Comparison of ENCODE assay signal across 1 cellular context in the genomic region with DNA sequence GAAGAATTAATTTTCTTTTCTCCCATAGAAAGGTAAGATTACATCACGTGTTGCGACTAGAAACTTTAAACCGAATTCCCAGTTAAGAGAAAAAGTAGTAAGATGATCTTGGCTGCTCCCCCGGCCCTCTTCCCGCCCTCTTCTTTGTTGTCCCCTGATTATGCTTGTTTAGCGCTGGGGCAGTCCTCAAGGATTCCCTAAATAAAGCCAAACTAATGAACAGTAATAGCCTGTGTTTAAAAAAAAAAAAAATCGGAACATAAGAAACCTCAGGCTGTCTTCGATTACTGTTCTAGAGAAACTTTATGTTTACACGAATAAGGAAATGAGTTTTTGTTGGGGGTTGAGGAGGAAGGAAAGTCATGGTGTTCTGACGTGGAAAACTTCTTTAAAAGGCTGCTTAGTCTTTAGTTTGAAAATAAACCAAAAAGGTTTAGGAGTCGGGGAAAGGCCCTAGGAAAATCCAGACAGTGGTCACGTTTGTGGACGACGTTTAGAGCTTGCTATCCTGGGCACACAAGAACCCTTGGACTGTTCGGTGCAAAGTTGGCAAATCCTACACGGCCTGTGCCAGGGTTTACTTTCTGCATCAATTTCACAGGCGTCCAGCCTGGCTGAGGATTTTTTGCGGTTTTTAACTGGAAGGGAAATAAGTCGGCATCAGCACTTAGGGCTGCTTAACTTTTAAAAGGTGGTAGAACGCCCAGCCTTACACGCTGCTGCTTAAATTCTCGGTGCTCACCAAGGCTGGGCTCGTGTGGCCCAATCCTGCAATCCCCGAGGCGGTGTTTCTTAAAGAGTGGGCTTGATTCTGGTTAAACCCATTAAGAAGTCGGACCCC.
A peak's percentile ranks its signal among the peaks of the same experiment; 100 is the strongest.
TF ChIP-seq lines count a peak whose summit lies in the region.

No MANE protein-coding gene starts in this region.

TF ChIP-seq in HepG2, 621 proteins besides CTCF, POLR2A, EP300 and RAD21 (continues in another document):
- TF ChIP-seq MIXL1 (CRISPR knock-in tag; IDR thresholded peaks at IDR 0.05): no peak
- no peak for TF ChIP-seq STAG1 (CRISPR knock-in tag; IDR thresholded peaks at IDR 0.05)
- TF ChIP-seq YEATS4 (CRISPR knock-in tag; IDR thresholded peaks at IDR 0.05; ENCODE audit: borderline replicate concordance): peak; percentile 17; the same call in 1 of the 2 replicates
- TF ChIP-seq REPIN1 (CRISPR knock-in tag; IDR thresholded peaks at IDR 0.05; ENCODE audit: borderline replicate concordance, low read depth): no peak
- TF ChIP-seq, protein P1, sequence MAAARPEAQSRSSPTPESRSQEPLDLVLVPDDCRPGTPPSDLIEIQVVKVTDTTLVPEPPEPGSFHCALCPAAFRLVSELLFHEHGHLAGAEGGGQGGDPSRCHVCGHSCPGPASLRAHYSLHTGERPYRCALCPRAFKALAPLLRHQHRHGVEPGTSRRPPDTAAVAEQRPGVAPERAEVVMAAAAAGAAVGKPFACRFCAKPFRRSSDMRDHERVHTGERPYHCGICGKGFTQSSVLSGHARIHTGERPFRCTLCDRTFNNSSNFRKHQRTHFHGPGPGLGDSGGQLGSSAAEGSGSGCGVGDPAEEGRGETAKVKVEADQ (CRISPR knock-in tag; IDR thresholded peaks at IDR 0.05; ENCODE audit: borderline replicate concordance): 0 out of 2 replicates have a peak, but pooled peaks have one; percentile 2
- no peak for TF ChIP-seq TRIM24 (CRISPR knock-in tag; IDR thresholded peaks at IDR 0.05)
- TF ChIP-seq IRF2 (CRISPR knock-in tag; IDR thresholded peaks at IDR 0.05): 0 out of 2 replicates have a peak, but pooled peaks have one; percentile 16
- no peak for TF ChIP-seq DNMT1 (CRISPR knock-in tag; IDR thresholded peaks at IDR 0.05)
- no peak for TF ChIP-seq NFKB2 (CRISPR knock-in tag; IDR thresholded peaks at IDR 0.05; ENCODE audit: borderline replicate concordance)
- no peak for TF ChIP-seq GFI1 (CRISPR knock-in tag; IDR thresholded peaks at IDR 0.05; ENCODE audit: borderline replicate concordance)
- TF ChIP-seq ZNF788 (CRISPR knock-in tag; IDR thresholded peaks at IDR 0.05; ENCODE audit: borderline replicate concordance): no peak
- TF ChIP-seq CC2D1A (CRISPR knock-in tag; IDR thresholded peaks at IDR 0.05): no peak
- TF ChIP-seq KLF11 (CRISPR knock-in tag; IDR thresholded peaks at IDR 0.05): no peak
- TF ChIP-seq SRF (IDR thresholded peaks at IDR 0.05; ENCODE audit: low read depth, low read length): no peak
- TF ChIP-seq ZNF205 (CRISPR knock-in tag; IDR thresholded peaks at IDR 0.05): no peak
- no peak for TF ChIP-seq NR1H2 (CRISPR knock-in tag; IDR thresholded peaks at IDR 0.05; ENCODE audit: borderline replicate concordance, low read depth)
- TF ChIP-seq MXD4 (CRISPR knock-in tag; IDR thresholded peaks at IDR 0.05): no peak
- peak; percentile 28; the same call in 1 of the 2 replicates for TF ChIP-seq ZFY (CRISPR knock-in tag; IDR thresholded peaks at IDR 0.05)
- no peak for TF ChIP-seq JARID2 (CRISPR knock-in tag; IDR thresholded peaks at IDR 0.05; ENCODE audit: insufficient replicate concordance)
- TF ChIP-seq ELF3 (CRISPR knock-in tag; IDR thresholded peaks at IDR 0.05): no peak
- TF ChIP-seq NR2C2 (CRISPR knock-in tag; IDR thresholded peaks at IDR 0.05; ENCODE audit: borderline replicate concordance): no peak
- TF ChIP-seq, protein P2, sequence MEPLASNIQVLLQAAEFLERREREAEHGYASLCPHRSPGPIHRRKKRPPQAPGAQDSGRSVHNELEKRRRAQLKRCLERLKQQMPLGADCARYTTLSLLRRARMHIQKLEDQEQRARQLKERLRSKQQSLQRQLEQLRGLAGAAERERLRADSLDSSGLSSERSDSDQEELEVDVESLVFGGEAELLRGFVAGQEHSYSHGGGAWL (CRISPR knock-in tag; IDR thresholded peaks at IDR 0.05): no peak
- TF ChIP-seq PCBP1 (IDR thresholded peaks at IDR 0.05; ENCODE audit: borderline replicate concordance, low read depth, low read length): no peak
- TF ChIP-seq RAD51 (IDR thresholded peaks at IDR 0.05; ENCODE audit: borderline replicate concordance): no peak
- no peak for TF ChIP-seq USF2 (IDR thresholded peaks at IDR 0.05; ENCODE audit: low read depth, low read length)
- TF ChIP-seq USF2 (CRISPR knock-in tag; IDR thresholded peaks at IDR 0.05; ENCODE audit: borderline replicate concordance): no peak
- TF ChIP-seq PAWR (CRISPR knock-in tag; IDR thresholded peaks at IDR 0.05; ENCODE audit: borderline replicate concordance): no peak
- TF ChIP-seq, protein P3, sequence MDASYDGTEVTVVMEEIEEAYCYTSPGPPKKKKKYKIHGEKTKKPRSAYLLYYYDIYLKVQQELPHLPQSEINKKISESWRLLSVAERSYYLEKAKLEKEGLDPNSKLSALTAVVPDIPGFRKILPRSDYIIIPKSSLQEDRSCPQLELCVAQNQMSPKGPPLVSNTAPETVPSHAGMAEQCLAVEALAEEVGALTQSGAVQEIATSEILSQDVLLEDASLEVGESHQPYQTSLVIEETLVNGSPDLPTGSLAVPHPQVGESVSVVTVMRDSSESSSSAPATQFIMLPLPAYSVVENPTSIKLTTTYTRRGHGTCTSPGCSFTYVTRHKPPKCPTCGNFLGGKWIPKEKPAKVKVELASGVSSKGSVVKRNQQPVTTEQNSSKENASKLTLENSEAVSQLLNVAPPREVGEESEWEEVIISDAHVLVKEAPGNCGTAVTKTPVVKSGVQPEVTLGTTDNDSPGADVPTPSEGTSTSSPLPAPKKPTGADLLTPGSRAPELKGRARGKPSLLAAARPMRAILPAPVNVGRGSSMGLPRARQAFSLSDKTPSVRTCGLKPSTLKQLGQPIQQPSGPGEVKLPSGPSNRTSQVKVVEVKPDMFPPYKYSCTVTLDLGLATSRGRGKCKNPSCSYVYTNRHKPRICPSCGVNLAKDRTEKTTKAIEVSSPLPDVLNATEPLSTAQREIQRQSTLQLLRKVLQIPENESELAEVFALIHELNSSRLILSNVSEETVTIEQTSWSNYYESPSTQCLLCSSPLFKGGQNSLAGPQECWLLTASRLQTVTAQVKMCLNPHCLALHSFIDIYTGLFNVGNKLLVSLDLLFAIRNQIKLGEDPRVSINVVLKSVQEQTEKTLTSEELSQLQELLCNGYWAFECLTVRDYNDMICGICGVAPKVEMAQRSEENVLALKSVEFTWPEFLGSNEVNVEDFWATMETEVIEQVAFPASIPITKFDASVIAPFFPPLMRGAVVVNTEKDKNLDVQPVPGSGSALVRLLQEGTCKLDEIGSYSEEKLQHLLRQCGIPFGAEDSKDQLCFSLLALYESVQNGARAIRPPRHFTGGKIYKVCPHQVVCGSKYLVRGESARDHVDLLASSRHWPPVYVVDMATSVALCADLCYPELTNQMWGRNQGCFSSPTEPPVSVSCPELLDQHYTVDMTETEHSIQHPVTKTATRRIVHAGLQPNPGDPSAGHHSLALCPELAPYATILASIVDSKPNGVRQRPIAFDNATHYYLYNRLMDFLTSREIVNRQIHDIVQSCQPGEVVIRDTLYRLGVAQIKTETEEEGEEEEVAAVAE (CRISPR knock-in tag; IDR thresholded peaks at IDR 0.05; ENCODE audit: borderline replicate concordance): no peak
- no peak for TF ChIP-seq FOXP4 (CRISPR knock-in tag; IDR thresholded peaks at IDR 0.05)
- no peak for TF ChIP-seq ZNF296 (CRISPR knock-in tag; conservative IDR thresholded peaks at IDR 0.05)
- no peak for TF ChIP-seq ESRRA (CRISPR knock-in tag; IDR thresholded peaks at IDR 0.05; ENCODE audit: low read depth)
- TF ChIP-seq ZNF441 (CRISPR knock-in tag; IDR thresholded peaks at IDR 0.05; ENCODE audit: borderline replicate concordance): no peak
- no peak for TF ChIP-seq ZNF644 (CRISPR knock-in tag; IDR thresholded peaks at IDR 0.05; ENCODE audit: low read depth)
- TF ChIP-seq NFYB (CRISPR knock-in tag; IDR thresholded peaks at IDR 0.05): no peak
- TF ChIP-seq, protein P4, sequence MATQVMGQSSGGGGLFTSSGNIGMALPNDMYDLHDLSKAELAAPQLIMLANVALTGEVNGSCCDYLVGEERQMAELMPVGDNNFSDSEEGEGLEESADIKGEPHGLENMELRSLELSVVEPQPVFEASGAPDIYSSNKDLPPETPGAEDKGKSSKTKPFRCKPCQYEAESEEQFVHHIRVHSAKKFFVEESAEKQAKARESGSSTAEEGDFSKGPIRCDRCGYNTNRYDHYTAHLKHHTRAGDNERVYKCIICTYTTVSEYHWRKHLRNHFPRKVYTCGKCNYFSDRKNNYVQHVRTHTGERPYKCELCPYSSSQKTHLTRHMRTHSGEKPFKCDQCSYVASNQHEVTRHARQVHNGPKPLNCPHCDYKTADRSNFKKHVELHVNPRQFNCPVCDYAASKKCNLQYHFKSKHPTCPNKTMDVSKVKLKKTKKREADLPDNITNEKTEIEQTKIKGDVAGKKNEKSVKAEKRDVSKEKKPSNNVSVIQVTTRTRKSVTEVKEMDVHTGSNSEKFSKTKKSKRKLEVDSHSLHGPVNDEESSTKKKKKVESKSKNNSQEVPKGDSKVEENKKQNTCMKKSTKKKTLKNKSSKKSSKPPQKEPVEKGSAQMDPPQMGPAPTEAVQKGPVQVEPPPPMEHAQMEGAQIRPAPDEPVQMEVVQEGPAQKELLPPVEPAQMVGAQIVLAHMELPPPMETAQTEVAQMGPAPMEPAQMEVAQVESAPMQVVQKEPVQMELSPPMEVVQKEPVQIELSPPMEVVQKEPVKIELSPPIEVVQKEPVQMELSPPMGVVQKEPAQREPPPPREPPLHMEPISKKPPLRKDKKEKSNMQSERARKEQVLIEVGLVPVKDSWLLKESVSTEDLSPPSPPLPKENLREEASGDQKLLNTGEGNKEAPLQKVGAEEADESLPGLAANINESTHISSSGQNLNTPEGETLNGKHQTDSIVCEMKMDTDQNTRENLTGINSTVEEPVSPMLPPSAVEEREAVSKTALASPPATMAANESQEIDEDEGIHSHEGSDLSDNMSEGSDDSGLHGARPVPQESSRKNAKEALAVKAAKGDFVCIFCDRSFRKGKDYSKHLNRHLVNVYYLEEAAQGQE (IDR thresholded peaks at IDR 0.05; ENCODE audit: borderline replicate concordance in 1 of 2, low read depth in 1 of 2, low read length in 2 of 2): 0 out of 4 replicates have a peak, but pooled peaks of 1 of the 2 experiments have one; percentile 6
- TF ChIP-seq, protein P5, sequence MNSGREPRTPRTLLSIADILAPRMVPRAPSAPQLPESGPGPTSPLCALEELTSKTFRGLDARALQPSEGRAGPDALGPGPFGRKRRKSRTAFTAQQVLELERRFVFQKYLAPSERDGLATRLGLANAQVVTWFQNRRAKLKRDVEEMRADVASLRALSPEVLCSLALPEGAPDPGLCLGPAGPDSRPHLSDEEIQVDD (CRISPR knock-in tag; IDR thresholded peaks at IDR 0.05; ENCODE audit: borderline replicate concordance): no peak
- no peak for TF ChIP-seq ZNF558 (CRISPR knock-in tag; IDR thresholded peaks at IDR 0.05; ENCODE audit: borderline replicate concordance)
- 0 out of 2 replicates have a peak, but pooled peaks have one; percentile 1 for TF ChIP-seq ARID4A (CRISPR knock-in tag; IDR thresholded peaks at IDR 0.05; ENCODE audit: borderline replicate concordance)
- TF ChIP-seq JUNB (CRISPR knock-in tag; IDR thresholded peaks at IDR 0.05; ENCODE audit: borderline replicate concordance): no peak
- TF ChIP-seq, protein P6, sequence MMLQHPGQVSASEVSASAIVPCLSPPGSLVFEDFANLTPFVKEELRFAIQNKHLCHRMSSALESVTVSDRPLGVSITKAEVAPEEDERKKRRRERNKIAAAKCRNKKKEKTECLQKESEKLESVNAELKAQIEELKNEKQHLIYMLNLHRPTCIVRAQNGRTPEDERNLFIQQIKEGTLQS (CRISPR knock-in tag; IDR thresholded peaks at IDR 0.05): no peak
